Comparison of ENCODE assay signal across 3 cellular contexts in genomic region chr1:49817681-49818080, GRCh38.
"Had no signal": no experiment of that assay in that cellular context is flagged by ENCODE, and none has a peak within 500 bp of the region (broad histone marks: within the 10 kb centered on the region; RNA-seq: fewer than 3 reads in every experiment).

No MANE protein-coding gene starts in this region.

- ATAC-seq: GM12878 had no signal

- H3K4me3 ChIP-seq: GM12878 had no signal

- DNase-seq: GDM1, GF-D8 had no signal
